Comparison of ENCODE assay signal across 8 cellular contexts in the genomic region with DNA sequence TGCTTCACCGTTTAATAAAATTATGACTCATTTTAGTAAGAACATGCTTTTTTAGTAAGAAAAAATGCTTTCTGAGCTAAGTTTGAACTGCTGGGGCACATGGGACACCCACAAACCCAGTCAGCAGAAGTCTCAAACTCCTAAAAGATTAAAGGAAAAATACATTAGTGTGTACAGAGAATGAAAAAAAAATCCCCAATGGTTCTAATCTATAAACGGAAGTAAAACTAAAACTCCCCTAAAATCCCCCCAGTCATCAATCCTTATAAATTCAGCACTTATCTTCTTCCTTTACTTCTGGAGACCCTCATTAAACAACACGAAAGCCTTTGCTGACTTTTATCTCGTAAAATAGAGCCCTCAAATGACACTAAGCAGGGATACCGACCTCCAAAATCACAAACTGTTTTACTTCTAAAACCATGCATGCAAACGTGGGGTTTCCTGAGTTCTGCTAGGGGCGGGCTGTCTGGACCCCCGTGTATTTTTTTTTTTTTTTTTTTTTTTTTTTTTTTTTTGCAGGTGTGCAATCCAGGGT. TPM values are rescaled to one million over a fixed set of nuclear protein-coding genes. Genes with fewer than 3 reads are reported as not detected.
DNase-seq lines count a peak whose midpoint lies in the region; ATAC-seq, FAIRE-seq and TF ChIP-seq lines count a peak whose summit lies in the region.

No MANE protein-coding gene starts in this region.

- peaks cover 18% of the 10 kb centered on the region for H3K27me3 ChIP-seq in ACC112 (ENCODE audit: insufficient read depth, low read length)
- no peaks in the 10 kb centered on the region for H3K27me3 ChIP-seq in right lobe of liver
- H3K27me3 ChIP-seq in thyroid gland = no peaks in the 10 kb centered on the region

- no peaks in the 10 kb centered on the region for H3K27me3 Mint-ChIP-seq in activated T-helper 1 cell treated with anti-CD3 and anti-CD28 coated beads, Interleukin-12 subunit alpha, Interleukin-12 subunit beta, Interleukin-2, Interleukin-4 antibody, amounts not matched to agents 30 ng/mL and 10 ng/mL and 1 ng/mL, durations not matched to agents 14 hours and 24 hours and 36 hours (ENCODE audit: insufficient read depth)

- H3K9me3 ChIP-seq in right lobe of liver (no peaks in the 10 kb centered on the region), thyroid gland (no peaks in the 10 kb centered on the region)

- H3K36me3 ChIP-seq in ACC112 (ENCODE audit: insufficient read depth, low read length) = no peaks in the 10 kb centered on the region
- H3K36me3 ChIP-seq in right lobe of liver = no peaks in the 10 kb centered on the region
- H3K36me3 ChIP-seq in thyroid gland = no peaks in the 10 kb centered on the region

- no peak for TF ChIP-seq POLR2A in right lobe of liver (IDR thresholded peaks at IDR 0.05)
- no peak for TF ChIP-seq POLR2A in thyroid gland (IDR thresholded peaks at IDR 0.05)

- no peaks in the 10 kb centered on the region for H3K79me2 ChIP-seq in ACC112 (ENCODE audit: control insufficient read depth, insufficient read depth, low read length, unreplicated experiment)

- peak overlapping the region; percentile 65 for H3K4me3 Mint-ChIP-seq in activated T-helper 1 cell treated with anti-CD3 and anti-CD28 coated beads, Interleukin-12 subunit alpha, Interleukin-12 subunit beta, Interleukin-2, Interleukin-4 antibody, amounts not matched to agents 30 ng/mL and 10 ng/mL and 1 ng/mL, durations not matched to agents 14 hours and 24 hours and 36 hours

- 23% methylated on average over 8 of the region's 8 CpGs for WGBS in right lobe of liver (ENCODE audit: insufficient coverage, low coverage, low lambda C conversion rate, missing lambda C conversion rate)
- 30 to 36% methylated on average over 8 of the region's 8 CpGs for WGBS in thyroid gland, 2 donors

- peak overlapping the region; percentile 84 for H3K27ac Mint-ChIP-seq in activated T-helper 1 cell treated with anti-CD3 and anti-CD28 coated beads, Interleukin-12 subunit alpha, Interleukin-12 subunit beta, Interleukin-2, Interleukin-4 antibody, amounts not matched to agents 30 ng/mL and 10 ng/mL and 1 ng/mL, durations not matched to agents 14 hours and 24 hours and 36 hours

- TF ChIP-seq CTCF in right lobe of liver (IDR thresholded peaks at IDR 0.05) (no peak), thyroid gland (IDR thresholded peaks at IDR 0.05) (no peak)

- FAIRE-seq in GM18507 (lab: Jason Lieb, UNC) = peak; percentile 77

- ATAC-seq in right lobe of liver = no peak
- no peak for ATAC-seq in GM21737 (IDR thresholded peaks at IDR 0.05; ENCODE audit: unreplicated experiment)

- DNase-seq in GM18507 (ENCODE audit: extremely low spot score, insufficient read length, low read depth) (no peak), right lobe of liver (no peak), ecto neural progenitor cell (ENCODE audit: low spot score) (no peak), NCI-H128 (lab: John Stamatoyannopoulos, UW; ENCODE audit: unreplicated experiment) (no peak), thyroid gland (no peak)
- no peak for DNase-seq in activated T-helper 1 cell treated with anti-CD3 and anti-CD28 coated beads, Interleukin-12 subunit alpha, Interleukin-12 subunit beta, Interleukin-2, Interleukin-4 antibody, amounts not matched to agents 30 ng/mL and 10 ng/mL and 1 ng/mL, durations not matched to agents 14 hours and 24 hours and 36 hours (ENCODE audit: low spot score)

- H3K9me3 Mint-ChIP-seq in activated T-helper 1 cell treated with anti-CD3 and anti-CD28 coated beads, Interleukin-12 subunit alpha, Interleukin-12 subunit beta, Interleukin-2, Interleukin-4 antibody, amounts not matched to agents 30 ng/mL and 10 ng/mL and 1 ng/mL, durations not matched to agents 14 hours and 24 hours and 36 hours = no peaks in the 10 kb centered on the region

- H2AFZ ChIP-seq in ACC112 (ENCODE audit: low read length, unreplicated experiment) = peak overlapping the region; percentile 3

- intact Hi-C loops in activated T-helper 1 cell treated with anti-CD3 and anti-CD28 coated beads, Interleukin-12 subunit alpha, Interleukin-12 subunit beta, Interleukin-2, Interleukin-4 antibody, amounts not matched to agents 30 ng/mL and 10 ng/mL and 1 ng/mL, durations not matched to agents 14 hours and 24 hours and 36 hours (cut with micrococcal nuclease) = loop anchor here (1.0 to 10.0 kb wide), 5 partner anchors 10 to 1075 kb away; partner anchors contain the start of gene MTFR2
- intact Hi-C loops in right lobe of liver (cut with DNase I) (no loop called here), thyroid gland (cut with DNase I) (no loop called here)

- H3K27ac ChIP-seq in ACC112 (ENCODE audit: low read depth, low read length) (no peak overlapping the region), right lobe of liver (no peak overlapping the region), thyroid gland (no peak overlapping the region)

- peaks cover 4% of the 10 kb centered on the region for H3K36me3 Mint-ChIP-seq in activated T-helper 1 cell treated with anti-CD3 and anti-CD28 coated beads, Interleukin-12 subunit alpha, Interleukin-12 subunit beta, Interleukin-2, Interleukin-4 antibody, amounts not matched to agents 30 ng/mL and 10 ng/mL and 1 ng/mL, durations not matched to agents 14 hours and 24 hours and 36 hours (ENCODE audit: low read depth)

- H3K4me3 ChIP-seq in ACC112 (ENCODE audit: low read depth, low read length) (peak overlapping the region; percentile 87), right lobe of liver (peak overlapping the region in 2 of 3 donors; percentile 50 to 63), thyroid gland (replicated peaks in 1 of 3) (peak overlapping the region in 1 of 3 donors; percentile 44)

- peaks cover 5% of the 10 kb centered on the region for H3K4me1 ChIP-seq in ACC112 (ENCODE audit: control insufficient read depth, insufficient read depth, low read length, unreplicated experiment)
- peaks cover 0 to 20% (median 3%) of the 10 kb centered on the region in 4 donors for H3K4me1 ChIP-seq in right lobe of liver
- peaks cover 17 to 20% of the 10 kb centered on the region in 2 donors for H3K4me1 ChIP-seq in thyroid gland

- H3K4me1 Mint-ChIP-seq in activated T-helper 1 cell treated with anti-CD3 and anti-CD28 coated beads, Interleukin-12 subunit alpha, Interleukin-12 subunit beta, Interleukin-2, Interleukin-4 antibody, amounts not matched to agents 30 ng/mL and 10 ng/mL and 1 ng/mL, durations not matched to agents 14 hours and 24 hours and 36 hours (ENCODE audit: low read depth) = peaks cover 39% of the 10 kb centered on the region

RNA-seq across cellular contexts. Expression of gene MYB, which starts 1.1 kb away (rescaled TPM):
- total RNA-seq in activated T-helper 1 cell treated with anti-CD3 and anti-CD28 coated beads, Interleukin-12 subunit alpha, Interleukin-12 subunit beta, Interleukin-2, Interleukin-4 antibody, amounts not matched to agents 30 ng/mL and 10 ng/mL and 1 ng/mL, durations not matched to agents 14 hours and 24 hours and 36 hours = 57.3 and 60.4 TPM in 2 replicates
- under 1 TPM in 5 of 6 experiments, not detected in 1; 0.11 to 0.51 (median 0.33) TPM for total RNA-seq in right lobe of liver
- under 1 TPM in 1 of 4 donors, not detected in 3; 0.75 TPM for total RNA-seq in thyroid gland

Comparison
In these comparisons a context has a peak if more than half of its experiments do, and no peak if none do; other contexts are left out.
1. RNA of gene MYB, which starts 1.1 kb away (total RNA-seq): 57.3 to 60.4 TPM in activated T-helper 1 cell treated with anti-CD3 and anti-CD28 coated beads, Interleukin-12 subunit alpha, Interleukin-12 subunit beta, Interleukin-2, Interleukin-4 antibody, amounts not matched to agents 30 ng/mL and 10 ng/mL and 1 ng/mL, durations not matched to agents 14 hours and 24 hours and 36 hours; 0.11 to 0.51 TPM in right lobe of liver and 0.75 TPM in thyroid gland; every median in the first group is over 10 times any median in the second.